ENCODE assay signal across 11 cellular contexts in the genomic region with DNA sequence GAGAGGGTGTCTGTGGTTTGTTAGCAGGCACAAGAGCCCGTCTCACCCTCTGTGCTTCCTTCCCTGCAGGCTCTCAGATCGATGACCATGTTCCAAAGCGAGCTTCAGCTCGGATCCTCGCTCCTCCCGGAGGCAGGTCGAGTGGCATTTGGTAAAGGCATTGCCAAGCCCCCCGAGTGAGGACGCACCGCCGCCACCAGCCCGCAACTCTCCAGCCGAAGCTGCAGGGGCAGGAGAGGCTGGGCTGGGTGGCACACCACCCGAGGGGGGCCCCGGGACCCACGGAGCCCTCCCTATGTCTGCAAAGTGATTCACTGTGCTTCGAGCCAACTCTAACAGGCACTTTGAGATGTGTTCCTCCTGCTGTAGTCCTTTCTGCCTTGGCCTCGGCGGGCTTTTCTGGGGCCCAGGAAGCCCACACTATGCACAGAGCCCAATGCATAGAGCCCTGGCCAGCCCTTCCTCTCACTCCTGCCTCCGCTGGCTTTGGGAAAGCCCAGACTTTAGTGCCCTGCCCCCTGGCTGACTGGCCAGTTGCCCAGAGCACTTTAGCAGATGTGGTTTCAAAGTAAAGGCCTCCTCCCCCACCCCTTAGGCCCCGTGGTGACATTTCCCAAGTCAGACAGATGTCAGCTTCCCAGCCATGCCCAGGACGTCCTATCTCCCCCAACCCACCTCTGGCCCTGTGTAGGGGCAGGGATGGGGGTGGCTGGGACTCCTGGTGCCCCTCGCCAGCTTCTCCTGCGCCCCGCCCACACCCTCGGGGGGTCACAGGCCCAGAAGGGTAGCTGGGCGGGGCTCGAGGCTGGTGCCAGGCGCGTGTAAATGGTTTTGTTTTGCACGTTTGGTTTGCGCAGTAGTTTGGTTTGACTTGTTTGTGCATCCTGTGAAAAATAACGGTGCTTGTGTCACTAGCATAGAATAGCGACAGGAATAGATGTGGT. TPM values are rescaled to one million over a fixed set of nuclear protein-coding genes. Genes with fewer than 3 reads are reported as not detected.
DNase-seq lines count a peak whose midpoint lies in the region; ATAC-seq lines count a peak whose summit lies in the region.
"Had no signal": no experiment of that assay in that cellular context is flagged by ENCODE, and none has a peak within 500 bp of the region (broad histone marks: within the 10 kb centered on the region; RNA-seq: fewer than 3 reads in every experiment).

No MANE protein-coding gene starts in this region.

- ATAC-seq in Right ventricle myocardium superior (ENCODE audit: poor library complexity), result peak; percentile 84
- no peak for ATAC-seq in activated CD4-positive, CD25-positive, alpha-beta regulatory T cell treated with anti-CD3 and anti-CD28 coated beads, Interleukin-2, amount 50 U/mL, for 24 hours
- no peak for ATAC-seq in GM18873 (IDR thresholded peaks at IDR 0.05; ENCODE audit: low FRiP score, unreplicated experiment)
- ATAC-seq: naive thymus-derived CD4-positive, alpha-beta T cell had no signal

- DNase-seq in HCEC 1CT (peak; percentile 35), SHP77 (lab: John Stamatoyannopoulos, UW) (peak; percentile 54 to 74), Right ventricle myocardium superior (peak; percentile 81), stromal cell of bone marrow (ENCODE audit: low read depth) (peak; percentile 15), GOT3 (lab: John Stamatoyannopoulos, UW) (no peak)
- DNase-seq: activated naive CD4-positive, alpha-beta T cell; esophagus squamous epithelium; naive thymus-derived CD4-positive, alpha-beta T cell; T-helper 1 cell had no signal

- intact Hi-C loops in Right ventricle myocardium superior (cut with DNase I), result no loop called here

RNA-seq across cellular contexts. Expression of a gene that starts 23.3 kb away (rescaled TPM):
- 57.9 TPM for total RNA-seq in Right ventricle myocardium superior
